ENCODE assay signal across 12 cellular contexts in the genomic region with DNA sequence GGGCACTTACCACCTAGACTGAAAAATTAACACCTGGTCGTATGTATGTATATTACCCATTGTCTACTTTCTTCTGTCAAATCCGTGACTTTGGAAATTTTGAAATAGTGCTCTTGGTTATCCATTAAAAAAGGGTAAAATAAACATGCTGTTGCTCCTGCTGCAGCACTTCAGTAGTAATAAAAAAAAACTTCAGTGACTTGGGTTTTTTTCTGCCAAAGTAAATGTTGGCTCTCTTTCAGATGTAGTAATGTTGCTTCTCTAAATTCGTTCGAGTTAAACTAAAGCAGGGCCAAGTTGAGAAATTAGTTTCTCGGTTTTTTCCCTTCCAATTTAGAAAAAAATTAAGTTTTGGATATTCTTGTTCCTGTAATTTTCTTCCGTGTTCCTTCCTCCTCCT. TPM values are rescaled to one million over a fixed set of nuclear protein-coding genes. Genes with fewer than 3 reads are reported as not detected.
A peak's percentile ranks its signal among the peaks of the same experiment; 100 is the strongest.
DNase-seq lines count a peak whose midpoint lies in the region; ATAC-seq, FAIRE-seq and TF ChIP-seq lines count a peak whose summit lies in the region.
"Had no signal": no experiment of that assay in that cellular context is flagged by ENCODE, and none has a peak within 500 bp of the region (broad histone marks: within the 10 kb centered on the region; RNA-seq: fewer than 3 reads in every experiment).

No MANE protein-coding gene starts in this region.

- DNase-seq in GM23248 (peak; percentile 66), astrocyte (ENCODE audit: low read depth) (peak; percentile 40), left ventricle myocardium superior (no peak), prostate gland (ENCODE audit: low spot score) (peak; percentile 27), SKM-1 (lab: John Stamatoyannopoulos, UW; ENCODE audit: unreplicated experiment) (no peak), cerebellar nuclear complex (lab: John Stamatoyannopoulos, UW) (no peak), amniotic stem cell (lab: John Stamatoyannopoulos, UW) (no peak)
- no peak for DNase-seq in stimulated activated CD4-positive, alpha-beta T cell treated with anti-CD3 and anti-CD28 coated beads, Interleukin-15, amount 100 ng/mL, for 24 hours
- DNase-seq: brain microvascular endothelial cell, DMS153 had no signal

- no peak overlapping the region for H3K4me3 ChIP-seq in GM23248
- H3K4me3 ChIP-seq in astrocyte (ENCODE audit: insufficient read depth, low read depth, low read length) = no peak overlapping the region
- no peak overlapping the region for H3K4me3 ChIP-seq in prostate gland

- TF ChIP-seq POLR2A in prostate gland (IDR thresholded peaks at IDR 0.05) = no peak

- intact Hi-C loops in left ventricle myocardium superior (cut with micrococcal nuclease) = no loop called here
- intact Hi-C loops in prostate gland (cut with DNase I) = no loop called here

- H3K27me3 Mint-ChIP-seq in astrocyte (ENCODE audit: low read depth, unreplicated experiment) = no peaks in the 10 kb centered on the region

- no peaks in the 10 kb centered on the region for H3K9me3 Mint-ChIP-seq in astrocyte (ENCODE audit: unreplicated experiment)

- H3K27ac ChIP-seq in GM23248 (no peak overlapping the region), astrocyte (ENCODE audit: low read depth, low read length) (no peak overlapping the region), prostate gland (no peak overlapping the region)
- H3K27ac ChIP-seq: brain microvascular endothelial cell had no signal

- H4K20me1 ChIP-seq in GM23248 (ENCODE audit: insufficient read depth) (peaks cover 21% of the 10 kb centered on the region; the same call in 1 of the 2 replicates), astrocyte (ENCODE audit: insufficient read depth, low read length) (peaks cover 73% of the 10 kb centered on the region)

- peak; percentile 44 for ATAC-seq in left ventricle myocardium superior
- ATAC-seq: esophagus mucosa had no signal

- H3F3A ChIP-seq in GM23248 (ENCODE audit: insufficient read depth) = peaks cover 25% of the 10 kb centered on the region

- H3K4me3 Mint-ChIP-seq in astrocyte (ENCODE audit: unreplicated experiment) = no peak overlapping the region

- 10 to 22% methylated on average over 6 of the region's 6 CpGs for WGBS in GM23248 (ENCODE audit: low coverage in 1 of 2, low lambda C conversion rate in 2 of 2, missing lambda C conversion rate in 2 of 2), 2 experiments
- WGBS in prostate gland = 5% methylated on average over 6 of the region's 6 CpGs

- no peak for FAIRE-seq in astrocyte (lab: Jason Lieb, UNC)
- FAIRE-seq: keratinocyte had no signal

- H3K4me1 ChIP-seq in GM23248 (ENCODE audit: insufficient read depth) (peaks cover 41% of the 10 kb centered on the region), astrocyte (ENCODE audit: insufficient read depth, low read length) (peaks cover 6% of the 10 kb centered on the region), prostate gland (replicated peaks) (peaks cover 10% of the 10 kb centered on the region)

- H3K9me2 ChIP-seq in GM23248 (ENCODE audit: insufficient read depth) = no peaks in the 10 kb centered on the region

- H3K27me3 ChIP-seq in GM23248 (replicated peaks; ENCODE audit: insufficient read depth) = no peaks in the 10 kb centered on the region
- H3K27me3 ChIP-seq in astrocyte (ENCODE audit: insufficient read depth, low read length) = no peaks in the 10 kb centered on the region
- H3K27me3 ChIP-seq in prostate gland (replicated peaks; ENCODE audit: insufficient read depth) = no peaks in the 10 kb centered on the region
- H3K27me3 ChIP-seq: brain microvascular endothelial cell had no signal

- peak overlapping the region; percentile 8 for H3K4me2 ChIP-seq in GM23248 (ENCODE audit: unreplicated experiment)
- no peak overlapping the region for H3K4me2 ChIP-seq in astrocyte (ENCODE audit: low read length)

- H3K79me2 ChIP-seq in GM23248 (ENCODE audit: insufficient read depth) = peaks cover 100% of the 10 kb centered on the region
- peaks cover 90% of the 10 kb centered on the region for H3K79me2 ChIP-seq in astrocyte (ENCODE audit: insufficient read depth, low read length)

- H2AFZ ChIP-seq in GM23248 (no peak overlapping the region), astrocyte (ENCODE audit: low read depth, low read length) (no peak overlapping the region)

- no peak for TF ChIP-seq CTCF in astrocyte (IDR thresholded peaks at IDR 0.05; ENCODE audit: insufficient read depth, low read depth, low read length)
- no peak for TF ChIP-seq CTCF in prostate gland (IDR thresholded peaks at IDR 0.05)

- 0 out of 2 replicates have a peak overlapping the region, but pooled peaks have one; percentile 9 for H3K9ac ChIP-seq in GM23248
- H3K9ac ChIP-seq in astrocyte (ENCODE audit: low read length) = no peak overlapping the region

- in situ Hi-C loops in GM23248 (cut with MboI) = no loop called here

- H3K36me3 Mint-ChIP-seq in astrocyte (ENCODE audit: low read depth, unreplicated experiment) = peaks cover 1% of the 10 kb centered on the region

- no peak overlapping the region for H3K27ac Mint-ChIP-seq in astrocyte (ENCODE audit: unreplicated experiment)

- H3K36me3 ChIP-seq in GM23248 (ENCODE audit: low read depth) = no peaks in the 10 kb centered on the region
- H3K36me3 ChIP-seq in astrocyte (ENCODE audit: insufficient read depth, low read length) = no peaks in the 10 kb centered on the region
- no peaks in the 10 kb centered on the region for H3K36me3 ChIP-seq in prostate gland
- H3K36me3 ChIP-seq: brain microvascular endothelial cell had no signal

- H3K9me3 ChIP-seq in GM23248 (ENCODE audit: low read depth) (no peaks in the 10 kb centered on the region), astrocyte (ENCODE audit: insufficient read depth, low read depth, low read length) (no peaks in the 10 kb centered on the region), prostate gland (no peaks in the 10 kb centered on the region)

- H3K4me1 Mint-ChIP-seq in astrocyte (ENCODE audit: low read depth, unreplicated experiment) = peaks cover 45% of the 10 kb centered on the region

RNA-seq across cellular contexts. Expression of a gene that starts 34.2 kb away (rescaled TPM):
- total RNA-seq in GM23248 (2014; rRNA removed; shearing (Covaris generic)) = 9.1 and 9.3 TPM in 2 replicates
- 3.9 and 4.7 TPM in 2 replicates for polyA plus RNA-seq in GM23248 (2016; fragmentation: Nextera tagmentation; extraction: Ambion mirVana)
- 23.3 and 24.2 TPM in 2 replicates for total RNA-seq in astrocyte
- 10.2 TPM for total RNA-seq in left ventricle myocardium superior
- total RNA-seq in prostate gland = 10 to 100 TPM in 1 of 2 donors, 1 to 10 TPM in 1; 7.7 to 35.4 TPM

Comparison
In these comparisons a context has a peak if more than half of its experiments do, and no peak if none do; other contexts are left out.
1. DNase-seq: peak in GM23248 (single experiment), astrocyte (single experiment) and prostate gland (single experiment); none in left ventricle myocardium superior (single experiment), stimulated activated CD4-positive, alpha-beta T cell treated with anti-CD3 and anti-CD28 coated beads, Interleukin-15, amount 100 ng/mL, for 24 hours (single experiment), SKM-1 (single experiment), cerebellar nuclear complex (0 of 2) and amniotic stem cell (single experiment).